In the genomic region with DNA sequence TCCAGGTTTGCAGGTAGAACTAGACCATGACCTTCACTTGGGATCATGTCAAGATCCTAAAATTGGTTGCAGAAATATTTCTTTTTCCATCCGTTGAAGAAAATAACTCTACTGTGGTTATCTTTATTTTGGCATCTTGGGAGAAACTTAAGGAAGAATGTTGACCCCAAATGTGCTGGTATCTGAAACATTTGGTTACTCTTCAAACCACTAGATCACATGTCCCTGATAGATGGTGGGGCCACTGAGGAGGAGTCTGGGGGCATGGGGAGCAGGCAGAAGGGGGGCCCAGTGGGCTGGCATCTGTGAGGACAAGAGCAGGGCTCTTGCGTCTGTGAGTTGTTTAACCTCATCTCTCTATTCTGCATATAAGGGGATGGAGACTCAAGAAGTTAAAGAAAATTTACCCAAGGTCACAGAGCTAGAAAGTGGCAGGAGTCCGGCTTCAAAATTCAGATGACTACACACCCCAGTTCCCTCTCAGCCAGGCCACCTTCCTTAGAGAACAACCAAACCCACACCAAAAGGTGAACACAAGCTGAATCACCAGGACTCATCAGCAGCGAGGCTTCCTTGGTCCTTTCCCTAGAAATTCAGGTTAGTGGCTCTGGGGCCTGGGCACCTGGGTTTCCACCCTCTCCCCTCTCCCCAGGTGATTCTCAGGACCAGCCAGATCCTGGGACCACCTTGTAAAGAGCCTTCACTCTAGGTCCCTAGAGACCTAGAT, we compare ENCODE assay signal across 1 cellular context.
TF ChIP-seq lines count a peak whose summit lies in the region.

No MANE protein-coding gene starts in this region.

TF ChIP-seq in H1, 55 proteins besides CTCF, POLR2A, EP300 and RAD21:
- TF ChIP-seq FOSL1 (IDR thresholded peaks at IDR 0.05; ENCODE audit: insufficient read depth, low read depth, low read length) (no peak), JUND (IDR thresholded peaks at IDR 0.05; ENCODE audit: low read length) (no peak), CBX8 (IDR thresholded peaks at IDR 0.05; ENCODE audit: borderline replicate concordance, low read depth, low read length) (no peak), GABPA (IDR thresholded peaks at IDR 0.05; ENCODE audit: borderline replicate concordance, insufficient read depth, low read length) (no peak), PHF8 (conservative IDR thresholded peaks at IDR 0.05; ENCODE audit: low read depth, low read length) (no peak), YY1 (IDR thresholded peaks at IDR 0.05; ENCODE audit: low read depth, low read length) (no peak), POU5F1 (IDR thresholded peaks at IDR 0.05; ENCODE audit: low read depth, low read length) (no peak), SUZ12 (IDR thresholded peaks at IDR 0.05; ENCODE audit: low read length) (no peak), SP2 (IDR thresholded peaks at IDR 0.05; ENCODE audit: low read length) (no peak), RBBP5 (IDR thresholded peaks at IDR 0.05; ENCODE audit: borderline replicate concordance, low read depth, low read length) (no peak), NANOG (IDR thresholded peaks at IDR 0.05; ENCODE audit: insufficient read depth, low read depth, low read length, poor library complexity, severe bottlenecking) (no peak), SIN3A (conservative IDR thresholded peaks at IDR 0.05 in 1 of 2, IDR thresholded peaks at IDR 0.05 in 1 of 2; ENCODE audit: low read depth in 1 of 2, low read length in 2 of 2) (no peak), HDAC2 (IDR thresholded peaks at IDR 0.05; ENCODE audit: borderline replicate concordance in 1 of 2, low read depth in 2 of 2, low read length in 2 of 2) (no peak)
- TF ChIP-seq, protein P1, sequence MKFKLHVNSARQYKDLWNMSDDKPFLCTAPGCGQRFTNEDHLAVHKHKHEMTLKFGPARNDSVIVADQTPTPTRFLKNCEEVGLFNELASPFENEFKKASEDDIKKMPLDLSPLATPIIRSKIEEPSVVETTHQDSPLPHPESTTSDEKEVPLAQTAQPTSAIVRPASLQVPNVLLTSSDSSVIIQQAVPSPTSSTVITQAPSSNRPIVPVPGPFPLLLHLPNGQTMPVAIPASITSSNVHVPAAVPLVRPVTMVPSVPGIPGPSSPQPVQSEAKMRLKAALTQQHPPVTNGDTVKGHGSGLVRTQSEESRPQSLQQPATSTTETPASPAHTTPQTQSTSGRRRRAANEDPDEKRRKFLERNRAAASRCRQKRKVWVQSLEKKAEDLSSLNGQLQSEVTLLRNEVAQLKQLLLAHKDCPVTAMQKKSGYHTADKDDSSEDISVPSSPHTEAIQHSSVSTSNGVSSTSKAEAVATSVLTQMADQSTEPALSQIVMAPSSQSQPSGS (IDR thresholded peaks at IDR 0.05; ENCODE audit: low read length), result no peak
